ENCODE assay signal across 17 cellular contexts in genomic region chr21:34878501-34878900, GRCh38.
DNase-seq lines count a peak whose midpoint lies in the region; ATAC-seq and TF ChIP-seq lines count a peak whose summit lies in the region.
"Had no signal": no experiment of that assay in that cellular context is flagged by ENCODE, and none has a peak within 500 bp of the region (broad histone marks: within the 10 kb centered on the region; RNA-seq: fewer than 3 reads in every experiment).

No MANE protein-coding gene starts in this region.

- H3K4me3 Mint-ChIP-seq in CD4-positive, CD25-positive, alpha-beta regulatory T cell, result no peak overlapping the region
- peak overlapping the region; percentile 29 for H3K4me3 Mint-ChIP-seq in activated T-helper 17 cell treated with anti-CD3 and anti-CD28 coated beads, Interleukin-2, amount 50 U/mL, for 72 hours
- H3K4me3 Mint-ChIP-seq in mesothelial cell of epicardium (no peak overlapping the region), T-helper 17 cell (no peak overlapping the region)
- H3K4me3 Mint-ChIP-seq: activated CD4-positive, alpha-beta T cell treated with anti-CD3 and anti-CD28 coated beads, Interleukin-2, amount 10 ng/mL, durations not matched to agents 24 days and 14 days; activated naive CD8-positive, alpha-beta T cell treated with anti-CD3 and anti-CD28 coated beads, Interleukin-2, amount 10 ng/mL, durations not matched to agents 7 days and 5 days had no signal

- no peak for ATAC-seq in CD4-positive, CD25-positive, alpha-beta regulatory T cell (ENCODE audit: low read depth in 2 of 2)
- no peak for ATAC-seq in activated T-helper 17 cell treated with anti-CD3 and anti-CD28 coated beads, Interleukin-2, amount 50 U/mL, for 72 hours (replicated peaks)
- ATAC-seq in T-helper 17 cell (no peak), HG02571 (IDR thresholded peaks at IDR 0.05; ENCODE audit: unreplicated experiment) (no peak)
- ATAC-seq: heart right ventricle had no signal

- H3K9me3 Mint-ChIP-seq in CD4-positive, CD25-positive, alpha-beta regulatory T cell, result no peaks in the 10 kb centered on the region
- H3K9me3 Mint-ChIP-seq in activated T-helper 17 cell treated with anti-CD3 and anti-CD28 coated beads, Interleukin-2, amount 50 U/mL, for 72 hours, result no peaks in the 10 kb centered on the region
- H3K9me3 Mint-ChIP-seq in mesothelial cell of epicardium, result no peaks in the 10 kb centered on the region
- H3K9me3 Mint-ChIP-seq: activated CD4-positive, alpha-beta T cell treated with anti-CD3 and anti-CD28 coated beads, Interleukin-2, amount 10 ng/mL, durations not matched to agents 24 days and 14 days; activated naive CD8-positive, alpha-beta T cell treated with anti-CD3 and anti-CD28 coated beads, Interleukin-2, amount 10 ng/mL, durations not matched to agents 7 days and 5 days had no signal

- CTCF ChIA-PET in HEK293T (lab: Yijun Ruan, JAX), result no interaction called here

- H3K4me3 ChIP-seq in CD4-positive, CD25-positive, alpha-beta regulatory T cell (ENCODE audit: low read depth, low read length), result no peak overlapping the region
- H3K4me3 ChIP-seq: heart right ventricle, sigmoid colon, SJCRH30 had no signal

- no peak overlapping the region for H3K27ac ChIP-seq in CD4-positive, CD25-positive, alpha-beta regulatory T cell (ENCODE audit: insufficient read depth, low read length, poor library complexity, severe bottlenecking)
- H3K27ac ChIP-seq: heart right ventricle, sigmoid colon, SJCRH30 had no signal

- POLR2A ChIA-PET in HEK293T (lab: Yijun Ruan, JAX), result no interaction called here

- peaks cover 38 to 55% (median 51%) of the 10 kb centered on the region in 4 donors for H3K4me1 Mint-ChIP-seq in CD4-positive, CD25-positive, alpha-beta regulatory T cell
- peaks cover 48% of the 10 kb centered on the region for H3K4me1 Mint-ChIP-seq in activated T-helper 17 cell treated with anti-CD3 and anti-CD28 coated beads, Interleukin-2, amount 50 U/mL, for 72 hours
- H3K4me1 Mint-ChIP-seq in mesothelial cell of epicardium (peaks cover 74% of the 10 kb centered on the region), T-helper 17 cell (peaks cover 33% of the 10 kb centered on the region)

- H3K36me3 ChIP-seq in CD4-positive, CD25-positive, alpha-beta regulatory T cell (ENCODE audit: control insufficient read depth, insufficient read depth, low read length), result peaks cover 47% of the 10 kb centered on the region

- no peaks in the 10 kb centered on the region for H3K27me3 ChIP-seq in CD4-positive, CD25-positive, alpha-beta regulatory T cell (ENCODE audit: control insufficient read depth, insufficient read depth, low read length)
- H3K27me3 ChIP-seq: SJCRH30 had no signal

- peaks cover 49% of the 10 kb centered on the region for H3K36me3 Mint-ChIP-seq in CD4-positive, CD25-positive, alpha-beta regulatory T cell
- peaks cover 100% of the 10 kb centered on the region for H3K36me3 Mint-ChIP-seq in activated T-helper 17 cell treated with anti-CD3 and anti-CD28 coated beads, Interleukin-2, amount 50 U/mL, for 72 hours (ENCODE audit: low read depth)
- H3K36me3 Mint-ChIP-seq in mesothelial cell of epicardium, result peaks cover 14% of the 10 kb centered on the region
- peaks cover 5% of the 10 kb centered on the region for H3K36me3 Mint-ChIP-seq in T-helper 17 cell (ENCODE audit: low read depth)

- DNase-seq in CD4-positive, CD25-positive, alpha-beta regulatory T cell, result no peak
- DNase-seq in NCI-H128 (lab: John Stamatoyannopoulos, UW; ENCODE audit: unreplicated experiment) (peak; percentile 48), mesothelial cell of epicardium (ENCODE audit: low spot score in 2 of 2, unreplicated experiment in 2 of 2) (no peak), T-helper 17 cell (no peak), T-helper 2 cell (no peak), HEK293T (ENCODE audit: extremely low spot score) (no peak)
- DNase-seq: activated CD4-positive, alpha-beta T cell treated with anti-CD3 and anti-CD28 coated beads, Interleukin-2, amount 10 ng/mL, durations not matched to agents 24 days and 14 days; activated naive CD8-positive, alpha-beta T cell treated with anti-CD3 and anti-CD28 coated beads, Interleukin-2, amount 10 ng/mL, durations not matched to agents 7 days and 5 days; AML-193; dermis blood vessel endothelial cell; heart right ventricle; midbrain; NCI-H2171; sigmoid colon; SJCRH30 had no signal

- TF ChIP-seq CTCF in mesothelial cell of epicardium (IDR thresholded peaks at IDR 0.05; ENCODE audit: unreplicated experiment), result no peak

- H3K4me1 ChIP-seq in CD4-positive, CD25-positive, alpha-beta regulatory T cell (ENCODE audit: control insufficient read depth, insufficient read depth, low read length, poor library complexity, severe bottlenecking), result peaks cover 20% of the 10 kb centered on the region

- no peaks in the 10 kb centered on the region for H3K9me3 ChIP-seq in CD4-positive, CD25-positive, alpha-beta regulatory T cell (ENCODE audit: control insufficient read depth in 2 of 2, low read length in 2 of 2)
- no peaks in the 10 kb centered on the region for H3K9me3 ChIP-seq in T-helper 17 cell (ENCODE audit: control insufficient read depth, low read length, poor library complexity, severe bottlenecking)
- H3K9me3 ChIP-seq: heart right ventricle, sigmoid colon, SJCRH30 had no signal

- no peaks in the 10 kb centered on the region for H3K27me3 Mint-ChIP-seq in CD4-positive, CD25-positive, alpha-beta regulatory T cell
- H3K27me3 Mint-ChIP-seq in activated T-helper 17 cell treated with anti-CD3 and anti-CD28 coated beads, Interleukin-2, amount 50 U/mL, for 72 hours, result no peaks in the 10 kb centered on the region
- H3K27me3 Mint-ChIP-seq in mesothelial cell of epicardium (ENCODE audit: low read depth) (no peaks in the 10 kb centered on the region), T-helper 17 cell (no peaks in the 10 kb centered on the region)
- H3K27me3 Mint-ChIP-seq: activated CD4-positive, alpha-beta T cell treated with anti-CD3 and anti-CD28 coated beads, Interleukin-2, amount 10 ng/mL, durations not matched to agents 24 days and 14 days had no signal

- peak overlapping the region in 2 of 3 donors; percentile 24 to 77 for H3K27ac Mint-ChIP-seq in CD4-positive, CD25-positive, alpha-beta regulatory T cell
- peak overlapping the region; percentile 69 for H3K27ac Mint-ChIP-seq in activated T-helper 17 cell treated with anti-CD3 and anti-CD28 coated beads, Interleukin-2, amount 50 U/mL, for 72 hours
- H3K27ac Mint-ChIP-seq in mesothelial cell of epicardium (peak overlapping the region; percentile 68), T-helper 17 cell (no peak overlapping the region)
- H3K27ac Mint-ChIP-seq: activated CD4-positive, alpha-beta T cell treated with anti-CD3 and anti-CD28 coated beads, Interleukin-2, amount 10 ng/mL, durations not matched to agents 24 days and 14 days; activated naive CD8-positive, alpha-beta T cell treated with anti-CD3 and anti-CD28 coated beads, Interleukin-2, amount 10 ng/mL, durations not matched to agents 7 days and 5 days had no signal

TF ChIP-seq in HEK293T, 16 proteins besides CTCF, POLR2A, EP300 and RAD21:
- no peak for TF ChIP-seq ARNT (IDR thresholded peaks at IDR 0.05)
